9 cellular contexts compared by ENCODE assay signal in the genomic region with DNA sequence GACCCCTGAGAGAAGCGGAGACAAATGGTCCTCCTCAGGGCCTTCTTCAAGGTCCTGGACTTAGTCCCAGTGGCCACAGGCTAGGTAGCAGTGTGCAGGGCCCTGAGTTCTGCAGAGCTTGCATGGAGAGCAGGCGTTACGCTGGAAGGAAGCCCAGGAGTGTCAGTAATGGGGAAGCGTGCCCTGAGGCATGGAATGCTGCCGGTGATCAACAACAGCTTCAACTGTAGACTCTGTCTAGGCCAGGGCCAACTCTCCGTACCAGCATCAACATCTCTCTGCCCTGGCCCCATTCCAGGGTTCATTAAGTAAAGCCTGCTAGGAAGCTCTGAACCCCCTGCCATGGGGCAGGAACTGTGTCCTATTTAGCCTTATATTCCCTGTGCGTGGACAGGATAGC. TPM values are rescaled to one million over a fixed set of nuclear protein-coding genes. Genes with fewer than 3 reads are reported as not detected.
DNase-seq lines count a peak whose midpoint lies in the region; ATAC-seq and FAIRE-seq lines count a peak whose summit lies in the region.
"Had no signal": no experiment of that assay in that cellular context is flagged by ENCODE, and none has a peak within 500 bp of the region (broad histone marks: within the 10 kb centered on the region; RNA-seq: fewer than 3 reads in every experiment).

No MANE protein-coding gene starts in this region.

- peaks cover 21% of the 10 kb centered on the region for H3K4me1 ChIP-seq in muscle layer of colon (ENCODE audit: insufficient read depth, low read length)

- H3K9ac ChIP-seq in muscle layer of colon (ENCODE audit: low read length): no peak overlapping the region

- H3K4me3 Mint-ChIP-seq in T-helper 2 cell treated with Interferon-gamma antibody and Interleukin-4, amounts not matched to agents 5 μg/mL and 100 μg/mL, for 36 hours: no peak overlapping the region

- H3K27me3 Mint-ChIP-seq in T-helper 2 cell treated with Interferon-gamma antibody and Interleukin-4, amounts not matched to agents 5 μg/mL and 100 μg/mL, for 36 hours (ENCODE audit: low read depth): peaks cover 37% of the 10 kb centered on the region

- no peaks in the 10 kb centered on the region for H3K36me3 ChIP-seq in muscle layer of colon (ENCODE audit: insufficient read depth, low read length)

- H3K36me3 Mint-ChIP-seq in T-helper 2 cell treated with Interferon-gamma antibody and Interleukin-4, amounts not matched to agents 5 μg/mL and 100 μg/mL, for 36 hours (ENCODE audit: low read depth): no peaks in the 10 kb centered on the region

- peak overlapping the region; percentile 37 for H3K27ac ChIP-seq in muscle layer of colon (ENCODE audit: low read depth, low read length)

- no peaks in the 10 kb centered on the region for H3K27me3 ChIP-seq in muscle layer of colon (ENCODE audit: control insufficient read depth in 1 of 2, insufficient read depth in 2 of 2, low read length in 2 of 2)

- peak overlapping the region; percentile 57 to 69 for H3K4me3 ChIP-seq in muscle layer of colon (ENCODE audit: low read depth in 1 of 2, low read length in 2 of 2)

- no peaks in the 10 kb centered on the region for H3K9me3 ChIP-seq in muscle layer of colon (ENCODE audit: low read length)

- no peak overlapping the region for H3K27ac Mint-ChIP-seq in T-helper 2 cell treated with Interferon-gamma antibody and Interleukin-4, amounts not matched to agents 5 μg/mL and 100 μg/mL, for 36 hours

- no peak for FAIRE-seq in urothelium cell line (lab: Jason Lieb, UNC)

- ATAC-seq in esophagus mucosa: peak; percentile 27
- ATAC-seq in HG03442 (IDR thresholded peaks at IDR 0.05; ENCODE audit: unreplicated experiment): no peak

- peaks cover 5% of the 10 kb centered on the region for H3K4me1 Mint-ChIP-seq in T-helper 2 cell treated with Interferon-gamma antibody and Interleukin-4, amounts not matched to agents 5 μg/mL and 100 μg/mL, for 36 hours (ENCODE audit: low read depth)

- peaks cover 5% of the 10 kb centered on the region for H3K9me3 Mint-ChIP-seq in T-helper 2 cell treated with Interferon-gamma antibody and Interleukin-4, amounts not matched to agents 5 μg/mL and 100 μg/mL, for 36 hours

- peak; percentile 69 for DNase-seq in AG08396 (ENCODE audit: low spot score)
- DNase-seq in NCI-H226: peak; percentile 59
- no peak for DNase-seq in activated gamma-delta T cell (lab: John Stamatoyannopoulos, UW)
- no peak for DNase-seq in urothelium cell line (ENCODE audit: low spot score)
- no peak for DNase-seq in T-helper 2 cell treated with Interferon-gamma antibody and Interleukin-4, amounts not matched to agents 5 μg/mL and 100 μg/mL, for 36 hours (ENCODE audit: low spot score)
- DNase-seq: effector memory CD4-positive, alpha-beta T cell had no signal

RNA-seq across cellular contexts. Expression of a gene that starts 0.6 kb away (rescaled TPM):
- 6.1 TPM for total RNA-seq in esophagus mucosa

RNA-seq across cellular contexts. Expression of a gene that starts 14.0 kb away (rescaled TPM):
- 23.1 TPM for total RNA-seq in esophagus mucosa

RNA-seq across cellular contexts. Expression of a gene that starts 23.6 kb away (rescaled TPM):
- total RNA-seq in esophagus mucosa: 92.8 TPM

RNA-seq across cellular contexts. Expression of a gene that starts 25.4 kb away (rescaled TPM):
- total RNA-seq in esophagus mucosa: not detected

RNA-seq across cellular contexts. Expression of a gene that starts 27.3 kb away (rescaled TPM):
- 3.0 TPM for total RNA-seq in esophagus mucosa

Comparison
In these comparisons a context has a peak if more than half of its experiments do, and no peak if none do; other contexts are left out.
1. DNase-seq: peak in AG08396 (single experiment) and NCI-H226 (single experiment); none in activated gamma-delta T cell (single experiment), urothelium cell line (single experiment) and T-helper 2 cell treated with Interferon-gamma antibody and Interleukin-4, amounts not matched to agents 5 μg/mL and 100 μg/mL, for 36 hours (single experiment).